Comparison of ENCODE assay signal across 2 cellular contexts in genomic region chr1:16371725-16372124, GRCh38.
A peak's percentile ranks its signal among the peaks of the same experiment; 100 is the strongest.
TF ChIP-seq lines count a peak whose summit lies in the region.

No MANE protein-coding gene starts in this region.

TF ChIP-seq in GM23338, 12 proteins besides CTCF, POLR2A, EP300 and RAD21 (continued from another document):
- TF ChIP-seq, protein P1, sequence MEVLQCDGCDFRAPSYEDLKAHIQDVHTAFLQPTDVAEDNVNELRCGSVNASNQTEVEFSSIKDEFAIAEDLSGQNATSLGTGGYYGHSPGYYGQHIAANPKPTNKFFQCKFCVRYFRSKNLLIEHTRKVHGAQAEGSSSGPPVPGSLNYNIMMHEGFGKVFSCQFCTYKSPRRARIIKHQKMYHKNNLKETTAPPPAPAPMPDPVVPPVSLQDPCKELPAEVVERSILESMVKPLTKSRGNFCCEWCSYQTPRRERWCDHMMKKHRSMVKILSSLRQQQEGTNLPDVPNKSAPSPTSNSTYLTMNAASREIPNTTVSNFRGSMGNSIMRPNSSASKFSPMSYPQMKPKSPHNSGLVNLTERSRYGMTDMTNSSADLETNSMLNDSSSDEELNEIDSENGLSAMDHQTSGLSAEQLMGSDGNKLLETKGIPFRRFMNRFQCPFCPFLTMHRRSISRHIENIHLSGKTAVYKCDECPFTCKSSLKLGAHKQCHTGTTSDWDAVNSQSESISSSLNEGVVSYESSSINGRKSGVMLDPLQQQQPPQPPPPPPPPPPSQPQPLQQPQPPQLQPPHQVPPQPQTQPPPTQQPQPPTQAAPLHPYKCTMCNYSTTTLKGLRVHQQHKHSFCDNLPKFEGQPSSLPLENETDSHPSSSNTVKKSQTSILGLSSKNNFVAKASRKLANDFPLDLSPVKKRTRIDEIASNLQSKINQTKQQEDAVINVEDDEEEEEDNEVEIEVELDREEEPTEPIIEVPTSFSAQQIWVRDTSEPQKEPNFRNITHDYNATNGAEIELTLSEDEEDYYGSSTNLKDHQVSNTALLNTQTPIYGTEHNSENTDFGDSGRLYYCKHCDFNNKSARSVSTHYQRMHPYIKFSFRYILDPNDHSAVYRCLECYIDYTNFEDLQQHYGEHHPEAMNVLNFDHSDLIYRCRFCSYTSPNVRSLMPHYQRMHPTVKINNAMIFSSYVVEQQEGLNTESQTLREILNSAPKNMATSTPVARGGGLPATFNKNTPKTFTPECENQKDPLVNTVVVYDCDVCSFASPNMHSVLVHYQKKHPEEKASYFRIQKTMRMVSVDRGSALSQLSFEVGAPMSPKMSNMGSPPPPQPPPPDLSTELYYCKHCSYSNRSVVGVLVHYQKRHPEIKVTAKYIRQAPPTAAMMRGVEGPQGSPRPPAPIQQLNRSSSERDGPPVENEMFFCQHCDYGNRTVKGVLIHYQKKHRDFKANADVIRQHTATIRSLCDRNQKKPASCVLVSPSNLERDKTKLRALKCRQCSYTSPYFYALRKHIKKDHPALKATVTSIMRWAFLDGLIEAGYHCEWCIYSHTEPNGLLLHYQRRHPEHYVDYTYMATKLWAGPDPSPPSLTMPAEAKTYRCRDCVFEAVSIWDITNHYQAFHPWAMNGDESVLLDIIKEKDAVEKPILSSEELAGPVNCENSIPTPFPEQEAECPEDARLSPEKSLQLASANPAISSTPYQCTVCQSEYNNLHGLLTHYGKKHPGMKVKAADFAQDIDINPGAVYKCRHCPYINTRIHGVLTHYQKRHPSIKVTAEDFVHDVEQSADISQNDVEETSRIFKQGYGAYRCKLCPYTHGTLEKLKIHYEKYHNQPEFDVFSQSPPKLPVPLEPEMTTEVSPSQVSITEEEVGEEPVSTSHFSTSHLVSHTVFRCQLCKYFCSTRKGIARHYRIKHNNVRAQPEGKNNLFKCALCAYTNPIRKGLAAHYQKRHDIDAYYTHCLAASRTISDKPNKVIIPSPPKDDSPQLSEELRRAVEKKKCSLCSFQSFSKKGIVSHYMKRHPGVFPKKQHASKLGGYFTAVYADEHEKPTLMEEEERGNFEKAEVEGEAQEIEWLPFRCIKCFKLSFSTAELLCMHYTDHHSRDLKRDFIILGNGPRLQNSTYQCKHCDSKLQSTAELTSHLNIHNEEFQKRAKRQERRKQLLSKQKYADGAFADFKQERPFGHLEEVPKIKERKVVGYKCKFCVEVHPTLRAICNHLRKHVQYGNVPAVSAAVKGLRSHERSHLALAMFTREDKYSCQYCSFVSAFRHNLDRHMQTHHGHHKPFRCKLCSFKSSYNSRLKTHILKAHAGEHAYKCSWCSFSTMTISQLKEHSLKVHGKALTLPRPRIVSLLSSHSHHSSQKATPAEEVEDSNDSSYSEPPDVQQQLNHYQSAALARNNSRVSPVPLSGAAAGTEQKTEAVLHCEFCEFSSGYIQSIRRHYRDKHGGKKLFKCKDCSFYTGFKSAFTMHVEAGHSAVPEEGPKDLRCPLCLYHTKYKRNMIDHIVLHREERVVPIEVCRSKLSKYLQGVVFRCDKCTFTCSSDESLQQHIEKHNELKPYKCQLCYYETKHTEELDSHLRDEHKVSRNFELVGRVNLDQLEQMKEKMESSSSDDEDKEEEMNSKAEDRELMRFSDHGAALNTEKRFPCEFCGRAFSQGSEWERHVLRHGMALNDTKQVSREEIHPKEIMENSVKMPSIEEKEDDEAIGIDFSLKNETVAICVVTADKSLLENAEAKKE (CRISPR knock-in tag; IDR thresholded peaks at IDR 0.05): no peak
- no peak for TF ChIP-seq EZH2 (IDR thresholded peaks at IDR 0.05; ENCODE audit: low read depth, unreplicated experiment)
- TF ChIP-seq NANOG (IDR thresholded peaks at IDR 0.05; ENCODE audit: borderline replicate concordance): no peak
- TF ChIP-seq CREB1 (CRISPR knock-in tag; IDR thresholded peaks at IDR 0.05; ENCODE audit: low read depth): no peak
- no peak for TF ChIP-seq ZNF331 (CRISPR knock-in tag; IDR thresholded peaks at IDR 0.05; ENCODE audit: low read depth)
- TF ChIP-seq REST (IDR thresholded peaks at IDR 0.05; ENCODE audit: unreplicated experiment): no peak
- TF ChIP-seq, protein P2, sequence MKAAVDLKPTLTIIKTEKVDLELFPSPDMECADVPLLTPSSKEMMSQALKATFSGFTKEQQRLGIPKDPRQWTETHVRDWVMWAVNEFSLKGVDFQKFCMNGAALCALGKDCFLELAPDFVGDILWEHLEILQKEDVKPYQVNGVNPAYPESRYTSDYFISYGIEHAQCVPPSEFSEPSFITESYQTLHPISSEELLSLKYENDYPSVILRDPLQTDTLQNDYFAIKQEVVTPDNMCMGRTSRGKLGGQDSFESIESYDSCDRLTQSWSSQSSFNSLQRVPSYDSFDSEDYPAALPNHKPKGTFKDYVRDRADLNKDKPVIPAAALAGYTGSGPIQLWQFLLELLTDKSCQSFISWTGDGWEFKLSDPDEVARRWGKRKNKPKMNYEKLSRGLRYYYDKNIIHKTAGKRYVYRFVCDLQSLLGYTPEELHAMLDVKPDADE (IDR thresholded peaks at IDR 0.05): no peak
- TF ChIP-seq POLR2AphosphoS5 (IDR thresholded peaks at IDR 0.05; ENCODE audit: low read depth): no peak

TF ChIP-seq in K562, 482 proteins besides CTCF, POLR2A, EP300 and RAD21:
- TF ChIP-seq TRIM25 (IDR thresholded peaks at IDR 0.05; ENCODE audit: borderline replicate concordance) (no peak), ATF3 (IDR thresholded peaks at IDR 0.05) (peak; percentile 32), ATF3 (CRISPR knock-in tag; conservative IDR thresholded peaks at IDR 0.05) (no peak), L3MBTL2 (IDR thresholded peaks at IDR 0.05) (no peak)
